ENCODE assay signal across 1 cellular context in the genomic region with DNA sequence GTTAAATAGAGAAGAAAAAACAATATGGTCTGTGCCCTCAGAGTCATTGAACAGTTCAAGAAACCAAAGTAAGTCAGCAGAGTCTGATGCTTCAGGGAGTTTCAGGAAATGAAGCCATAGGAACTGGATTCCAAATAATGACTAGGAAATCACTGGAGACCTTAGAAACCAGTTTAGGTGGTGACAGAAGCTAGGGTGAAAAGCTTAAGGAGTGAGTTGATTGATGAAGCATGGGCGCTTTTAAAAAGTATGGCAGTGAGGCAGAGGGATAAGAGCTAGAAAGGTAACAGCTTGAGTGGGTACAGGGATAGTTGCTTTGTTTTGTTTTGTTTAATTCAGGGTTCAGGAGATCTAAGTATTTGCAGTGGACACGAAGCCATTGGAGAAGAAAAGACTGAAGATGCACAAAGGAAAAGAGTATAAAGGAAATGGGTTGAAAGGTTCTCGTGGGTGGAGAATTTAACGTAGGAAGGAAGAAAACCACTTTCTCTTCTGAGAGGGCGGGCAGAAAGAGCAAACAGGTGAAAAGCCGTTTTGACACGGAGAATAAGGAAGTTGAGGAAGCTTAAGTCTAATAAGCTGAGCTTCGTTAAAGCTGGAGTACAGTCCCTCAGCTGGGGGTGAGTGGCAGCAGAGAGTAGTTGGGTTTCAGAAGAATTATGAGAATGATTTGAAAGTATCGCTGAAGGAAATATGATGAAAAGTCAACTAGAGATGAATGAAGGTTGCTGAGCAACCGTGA.
TF ChIP-seq lines count a peak whose summit lies in the region.

No MANE protein-coding gene starts in this region.

TF ChIP-seq in GM12878, 131 proteins besides CTCF, POLR2A, EP300 and RAD21 (continued from another document):
- no peak for TF ChIP-seq ZSCAN29 (IDR thresholded peaks at IDR 0.05)
- no peak for TF ChIP-seq HCFC1 (IDR thresholded peaks at IDR 0.05; ENCODE audit: low read length)
- no peak for TF ChIP-seq JUNB (IDR thresholded peaks at IDR 0.05)
- TF ChIP-seq, protein P1, sequence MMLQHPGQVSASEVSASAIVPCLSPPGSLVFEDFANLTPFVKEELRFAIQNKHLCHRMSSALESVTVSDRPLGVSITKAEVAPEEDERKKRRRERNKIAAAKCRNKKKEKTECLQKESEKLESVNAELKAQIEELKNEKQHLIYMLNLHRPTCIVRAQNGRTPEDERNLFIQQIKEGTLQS (IDR thresholded peaks at IDR 0.05; ENCODE audit: borderline replicate concordance, extremely low read depth, low read depth, low read length), result no peak
- TF ChIP-seq PAX5 (IDR thresholded peaks at IDR 0.05; ENCODE audit: borderline replicate concordance, low read depth, low read length), result no peak
- TF ChIP-seq CREM (IDR thresholded peaks at IDR 0.05; ENCODE audit: low read depth), result 0 out of 2 replicates have a peak, but pooled peaks have one; percentile 27
- TF ChIP-seq, protein P2, sequence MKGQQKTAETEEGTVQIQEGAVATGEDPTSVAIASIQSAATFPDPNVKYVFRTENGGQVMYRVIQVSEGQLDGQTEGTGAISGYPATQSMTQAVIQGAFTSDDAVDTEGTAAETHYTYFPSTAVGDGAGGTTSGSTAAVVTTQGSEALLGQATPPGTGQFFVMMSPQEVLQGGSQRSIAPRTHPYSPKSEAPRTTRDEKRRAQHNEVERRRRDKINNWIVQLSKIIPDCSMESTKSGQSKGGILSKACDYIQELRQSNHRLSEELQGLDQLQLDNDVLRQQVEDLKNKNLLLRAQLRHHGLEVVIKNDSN (IDR thresholded peaks at IDR 0.05; ENCODE audit: borderline replicate concordance, extremely low read length, insufficient read depth, low read depth, low read length), result no peak
- TF ChIP-seq MYC (IDR thresholded peaks at IDR 0.05; ENCODE audit: insufficient read depth, insufficient read length, insufficient replicate concordance, low read length, severe bottlenecking), result no peak
- TF ChIP-seq, protein P3, sequence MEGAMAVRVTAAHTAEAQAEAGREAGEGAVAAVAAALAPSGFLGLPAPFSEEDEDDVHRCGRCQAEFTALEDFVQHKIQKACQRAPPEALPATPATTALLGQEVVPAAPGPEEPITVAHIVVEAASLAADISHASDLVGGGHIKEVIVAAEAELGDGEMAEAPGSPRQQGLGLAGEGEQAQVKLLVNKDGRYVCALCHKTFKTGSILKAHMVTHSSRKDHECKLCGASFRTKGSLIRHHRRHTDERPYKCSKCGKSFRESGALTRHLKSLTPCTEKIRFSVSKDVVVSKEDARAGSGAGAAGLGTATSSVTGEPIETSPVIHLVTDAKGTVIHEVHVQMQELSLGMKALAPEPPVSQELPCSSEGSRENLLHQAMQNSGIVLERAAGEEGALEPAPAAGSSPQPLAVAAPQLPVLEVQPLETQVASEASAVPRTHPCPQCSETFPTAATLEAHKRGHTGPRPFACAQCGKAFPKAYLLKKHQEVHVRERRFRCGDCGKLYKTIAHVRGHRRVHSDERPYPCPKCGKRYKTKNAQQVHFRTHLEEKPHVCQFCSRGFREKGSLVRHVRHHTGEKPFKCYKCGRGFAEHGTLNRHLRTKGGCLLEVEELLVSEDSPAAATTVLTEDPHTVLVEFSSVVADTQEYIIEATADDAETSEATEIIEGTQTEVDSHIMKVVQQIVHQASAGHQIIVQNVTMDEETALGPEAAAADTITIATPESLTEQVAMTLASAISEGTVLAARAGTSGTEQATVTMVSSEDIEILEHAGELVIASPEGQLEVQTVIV (IDR thresholded peaks at IDR 0.05; ENCODE audit: borderline replicate concordance, partially characterized antibody), result no peak
- no peak for TF ChIP-seq CREB1 (IDR thresholded peaks at IDR 0.05; ENCODE audit: low read depth)
- no peak for TF ChIP-seq SUZ12 (IDR thresholded peaks at IDR 0.05; ENCODE audit: unreplicated experiment)
- TF ChIP-seq POLR2AphosphoS5 (IDR thresholded peaks at IDR 0.05; ENCODE audit: low read length), result no peak
- no peak for TF ChIP-seq CBX3 (IDR thresholded peaks at IDR 0.05; ENCODE audit: borderline replicate concordance, low read depth)
- TF ChIP-seq, protein P4, sequence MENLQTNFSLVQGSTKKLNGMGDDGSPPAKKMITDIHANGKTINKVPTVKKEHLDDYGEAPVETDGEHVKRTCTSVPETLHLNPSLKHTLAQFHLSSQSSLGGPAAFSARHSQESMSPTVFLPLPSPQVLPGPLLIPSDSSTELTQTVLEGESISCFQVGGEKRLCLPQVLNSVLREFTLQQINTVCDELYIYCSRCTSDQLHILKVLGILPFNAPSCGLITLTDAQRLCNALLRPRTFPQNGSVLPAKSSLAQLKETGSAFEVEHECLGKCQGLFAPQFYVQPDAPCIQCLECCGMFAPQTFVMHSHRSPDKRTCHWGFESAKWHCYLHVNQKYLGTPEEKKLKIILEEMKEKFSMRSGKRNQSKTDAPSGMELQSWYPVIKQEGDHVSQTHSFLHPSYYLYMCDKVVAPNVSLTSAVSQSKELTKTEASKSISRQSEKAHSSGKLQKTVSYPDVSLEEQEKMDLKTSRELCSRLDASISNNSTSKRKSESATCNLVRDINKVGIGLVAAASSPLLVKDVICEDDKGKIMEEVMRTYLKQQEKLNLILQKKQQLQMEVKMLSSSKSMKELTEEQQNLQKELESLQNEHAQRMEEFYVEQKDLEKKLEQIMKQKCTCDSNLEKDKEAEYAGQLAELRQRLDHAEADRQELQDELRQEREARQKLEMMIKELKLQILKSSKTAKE (IDR thresholded peaks at IDR 0.05; ENCODE audit: low read depth, poor library complexity, severe bottlenecking), result no peak
- no peak for TF ChIP-seq DPF2 (IDR thresholded peaks at IDR 0.05)
- no peak for TF ChIP-seq MEF2B (IDR thresholded peaks at IDR 0.05; ENCODE audit: partially characterized antibody, poor library complexity, severe bottlenecking)
- 0 out of 2 replicates have a peak, but pooled peaks have one; percentile 47 for TF ChIP-seq NBN (IDR thresholded peaks at IDR 0.05)
- peak; percentile 42; the same call in 1 of the 2 replicates for TF ChIP-seq RUNX3 (IDR thresholded peaks at IDR 0.05; ENCODE audit: low read length)
- no peak for TF ChIP-seq MEF2A (IDR thresholded peaks at IDR 0.05; ENCODE audit: insufficient read depth, low read depth, low read length)
- TF ChIP-seq CBX5 (IDR thresholded peaks at IDR 0.05; ENCODE audit: low read depth), result no peak
- TF ChIP-seq SREBF1 (IDR thresholded peaks at IDR 0.05; ENCODE audit: low read length), result no peak
- TF ChIP-seq MTA2 (IDR thresholded peaks at IDR 0.05; ENCODE audit: low read depth), result no peak
- no peak for TF ChIP-seq RFX5 (IDR thresholded peaks at IDR 0.05; ENCODE audit: low read depth, low read length)
- TF ChIP-seq IKZF2 (IDR thresholded peaks at IDR 0.05), result peak; percentile 37 to 50
- TF ChIP-seq EED (IDR thresholded peaks at IDR 0.05; ENCODE audit: low read depth), result 0 out of 2 replicates have a peak, but pooled peaks have one; percentile 12
